Comparison of ENCODE assay signal across 8 cellular contexts in the genomic region with DNA sequence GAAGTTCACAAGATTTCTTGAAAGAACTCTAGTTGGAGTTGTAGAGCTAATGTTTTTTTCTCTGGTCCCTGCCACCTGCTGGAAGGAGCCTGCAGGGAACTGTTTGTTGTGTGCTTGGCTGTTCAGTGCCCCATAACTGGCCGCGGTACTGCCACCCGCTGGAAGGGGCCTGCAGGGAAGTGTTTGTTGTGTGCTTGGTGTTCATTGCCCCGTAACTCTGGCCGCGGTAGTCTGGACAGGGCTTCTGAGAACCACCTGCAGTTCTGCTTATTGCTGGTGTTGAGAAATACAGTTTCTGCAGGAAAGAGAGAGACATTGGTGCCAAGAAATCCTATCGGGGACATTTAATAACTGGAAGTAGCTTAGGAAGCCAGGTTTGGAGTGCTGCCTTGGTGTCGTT. TPM values are rescaled to one million over a fixed set of nuclear protein-coding genes. Genes with fewer than 3 reads are reported as not detected.
DNase-seq lines count a peak whose midpoint lies in the region; ATAC-seq, FAIRE-seq and TF ChIP-seq lines count a peak whose summit lies in the region.

No MANE protein-coding gene starts in this region.

- peak; percentile 18 for DNase-seq in NCI-H1105 treated with DMSO at 0.1 percent for 48 hours (lab: John Stamatoyannopoulos, UW)
- peak; percentile 68 for DNase-seq in astrocyte of the hippocampus (ENCODE audit: low read depth, low spot score)
- peak; percentile 82 for DNase-seq in iPS-NIHi11 (ENCODE audit: low spot score)
- DNase-seq in upper lobe of left lung = peak in 1 of 2 donors; percentile 70
- no peak for DNase-seq in GOT3 (lab: John Stamatoyannopoulos, UW)
- DNase-seq in effector CD8-positive, alpha-beta T cell (lab: John Stamatoyannopoulos, UW) = no peak

- TF ChIP-seq CTCF in upper lobe of left lung (IDR thresholded peaks at IDR 0.05) = peak in 5 of 6 experiments; percentile 37 to 65 (median 56)

- H3K4me1 ChIP-seq in upper lobe of left lung = peaks cover 21 to 46% (median 27%) of the 10 kb centered on the region in 4 donors

- H3K36me3 ChIP-seq in upper lobe of left lung = no peaks in the 10 kb centered on the region

- TF ChIP-seq EP300 in upper lobe of left lung (IDR thresholded peaks at IDR 0.05) = no peak

- H3K4me3 ChIP-seq in upper lobe of left lung = no peak overlapping the region

- no peaks in the 10 kb centered on the region for H3K9me3 ChIP-seq in upper lobe of left lung

- no peak for TF ChIP-seq POLR2A in upper lobe of left lung (IDR thresholded peaks at IDR 0.05)

- peak overlapping the region in 2 of 4 donors; percentile 3 to 6 for H3K27ac ChIP-seq in upper lobe of left lung

- WGBS in upper lobe of left lung, 2 donors = 12 to 38% methylated on average over 2 to 8 of the region's 8 CpGs

- peak in 1 of 2 donors; percentile 53 for ATAC-seq in upper lobe of left lung (ENCODE audit: low FRiP score in 2 of 2)
- ATAC-seq in GM19023 (IDR thresholded peaks at IDR 0.05; ENCODE audit: unreplicated experiment) = no peak

- H3K27me3 ChIP-seq in upper lobe of left lung = no peaks in the 10 kb centered on the region

- FAIRE-seq in G401.6 (lab: Jason Lieb, UNC) = peak; percentile 44

RNA-seq across cellular contexts. Expression of a gene that starts 58.1 kb away (rescaled TPM):
- 10 to 100 TPM; 25.5 to 45.1 (median 30.7) TPM for total RNA-seq in upper lobe of left lung

Comparison
In these comparisons a context has a peak if more than half of its experiments do, and no peak if none do; other contexts are left out.
1. DNase-seq: peak in NCI-H1105 treated with DMSO at 0.1 percent for 48 hours (single experiment), astrocyte of the hippocampus (single experiment) and iPS-NIHi11 (single experiment); none in GOT3 (single experiment) and effector CD8-positive, alpha-beta T cell (single experiment).